Comparison of ENCODE assay signal across 1 cellular context in the genomic region with DNA sequence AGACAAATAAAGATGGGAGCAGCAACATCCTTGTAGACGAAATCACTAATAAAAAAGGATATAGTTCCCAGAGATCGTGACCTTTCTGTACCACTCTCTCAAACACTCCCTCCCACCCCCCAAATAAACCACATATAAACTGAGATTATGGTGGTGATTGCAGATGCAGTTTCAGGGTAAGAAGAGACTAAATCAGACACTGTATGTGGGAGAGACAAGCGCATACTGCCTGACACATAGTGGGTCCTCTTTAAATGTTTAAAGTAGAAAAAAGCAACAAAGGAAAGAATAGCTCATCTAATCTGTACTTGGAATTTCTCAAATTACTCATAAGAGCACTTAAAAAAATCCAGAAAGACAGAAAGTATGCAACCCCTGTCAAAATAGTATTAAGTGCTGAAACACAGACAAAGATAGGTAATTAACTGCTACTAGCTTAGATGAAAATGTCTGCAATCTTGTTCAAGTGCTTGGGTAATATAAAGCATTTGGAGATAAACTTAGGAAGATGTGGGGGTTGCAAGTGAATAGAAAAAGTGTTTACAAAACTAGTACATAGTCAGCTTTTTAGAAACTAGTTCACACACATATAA.
TF ChIP-seq lines count a peak whose summit lies in the region.

No MANE protein-coding gene starts in this region.

TF ChIP-seq in HepG2, 621 proteins besides CTCF, POLR2A, EP300 and RAD21 (continued from another document):
- TF ChIP-seq, protein P1, sequence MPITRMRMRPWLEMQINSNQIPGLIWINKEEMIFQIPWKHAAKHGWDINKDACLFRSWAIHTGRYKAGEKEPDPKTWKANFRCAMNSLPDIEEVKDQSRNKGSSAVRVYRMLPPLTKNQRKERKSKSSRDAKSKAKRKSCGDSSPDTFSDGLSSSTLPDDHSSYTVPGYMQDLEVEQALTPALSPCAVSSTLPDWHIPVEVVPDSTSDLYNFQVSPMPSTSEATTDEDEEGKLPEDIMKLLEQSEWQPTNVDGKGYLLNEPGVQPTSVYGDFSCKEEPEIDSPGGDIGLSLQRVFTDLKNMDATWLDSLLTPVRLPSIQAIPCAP (CRISPR knock-in tag; IDR thresholded peaks at IDR 0.05; ENCODE audit: low read depth), result no peak
- TF ChIP-seq ZBTB7A (CRISPR knock-in tag; IDR thresholded peaks at IDR 0.05) (no peak), RARG (CRISPR knock-in tag; IDR thresholded peaks at IDR 0.05; ENCODE audit: low read depth) (no peak), THYN1 (CRISPR knock-in tag; IDR thresholded peaks at IDR 0.05; ENCODE audit: borderline replicate concordance, low read depth) (no peak), ZNF10 (CRISPR knock-in tag; IDR thresholded peaks at IDR 0.05; ENCODE audit: borderline replicate concordance, low read depth) (no peak), DR1 (CRISPR knock-in tag; IDR thresholded peaks at IDR 0.05) (no peak), SRSF1 (optimal IDR thresholded peaks at IDR 0.05; ENCODE audit: low read depth, low read length) (no peak), ZNF160 (CRISPR knock-in tag; IDR thresholded peaks at IDR 0.05) (no peak), AGO1 (IDR thresholded peaks at IDR 0.05; ENCODE audit: low read depth, low read length, poor library complexity, severe bottlenecking) (no peak), TOPORS (CRISPR knock-in tag; IDR thresholded peaks at IDR 0.05) (no peak), RAD51 (IDR thresholded peaks at IDR 0.05; ENCODE audit: borderline replicate concordance) (no peak), RELA (CRISPR knock-in tag; IDR thresholded peaks at IDR 0.05) (no peak)
- TF ChIP-seq, protein P2, sequence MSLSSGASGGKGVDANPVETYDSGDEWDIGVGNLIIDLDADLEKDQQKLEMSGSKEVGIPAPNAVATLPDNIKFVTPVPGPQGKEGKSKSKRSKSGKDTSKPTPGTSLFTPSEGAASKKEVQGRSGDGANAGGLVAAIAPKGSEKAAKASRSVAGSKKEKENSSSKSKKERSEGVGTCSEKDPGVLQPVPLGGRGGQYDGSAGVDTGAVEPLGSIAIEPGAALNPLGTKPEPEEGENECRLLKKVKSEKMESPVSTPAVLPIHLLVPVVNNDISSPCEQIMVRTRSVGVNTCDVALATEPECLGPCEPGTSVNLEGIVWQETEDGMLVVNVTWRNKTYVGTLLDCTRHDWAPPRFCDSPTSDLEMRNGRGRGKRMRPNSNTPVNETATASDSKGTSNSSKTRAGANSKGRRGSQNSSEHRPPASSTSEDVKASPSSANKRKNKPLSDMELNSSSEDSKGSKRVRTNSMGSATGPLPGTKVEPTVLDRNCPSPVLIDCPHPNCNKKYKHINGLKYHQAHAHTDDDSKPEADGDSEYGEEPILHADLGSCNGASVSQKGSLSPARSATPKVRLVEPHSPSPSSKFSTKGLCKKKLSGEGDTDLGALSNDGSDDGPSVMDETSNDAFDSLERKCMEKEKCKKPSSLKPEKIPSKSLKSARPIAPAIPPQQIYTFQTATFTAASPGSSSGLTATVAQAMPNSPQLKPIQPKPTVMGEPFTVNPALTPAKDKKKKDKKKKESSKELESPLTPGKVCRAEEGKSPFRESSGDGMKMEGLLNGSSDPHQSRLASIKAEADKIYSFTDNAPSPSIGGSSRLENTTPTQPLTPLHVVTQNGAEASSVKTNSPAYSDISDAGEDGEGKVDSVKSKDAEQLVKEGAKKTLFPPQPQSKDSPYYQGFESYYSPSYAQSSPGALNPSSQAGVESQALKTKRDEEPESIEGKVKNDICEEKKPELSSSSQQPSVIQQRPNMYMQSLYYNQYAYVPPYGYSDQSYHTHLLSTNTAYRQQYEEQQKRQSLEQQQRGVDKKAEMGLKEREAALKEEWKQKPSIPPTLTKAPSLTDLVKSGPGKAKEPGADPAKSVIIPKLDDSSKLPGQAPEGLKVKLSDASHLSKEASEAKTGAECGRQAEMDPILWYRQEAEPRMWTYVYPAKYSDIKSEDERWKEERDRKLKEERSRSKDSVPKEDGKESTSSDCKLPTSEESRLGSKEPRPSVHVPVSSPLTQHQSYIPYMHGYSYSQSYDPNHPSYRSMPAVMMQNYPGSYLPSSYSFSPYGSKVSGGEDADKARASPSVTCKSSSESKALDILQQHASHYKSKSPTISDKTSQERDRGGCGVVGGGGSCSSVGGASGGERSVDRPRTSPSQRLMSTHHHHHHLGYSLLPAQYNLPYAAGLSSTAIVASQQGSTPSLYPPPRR (CRISPR knock-in tag; IDR thresholded peaks at IDR 0.05; ENCODE audit: borderline replicate concordance), result no peak
- TF ChIP-seq, protein P3, sequence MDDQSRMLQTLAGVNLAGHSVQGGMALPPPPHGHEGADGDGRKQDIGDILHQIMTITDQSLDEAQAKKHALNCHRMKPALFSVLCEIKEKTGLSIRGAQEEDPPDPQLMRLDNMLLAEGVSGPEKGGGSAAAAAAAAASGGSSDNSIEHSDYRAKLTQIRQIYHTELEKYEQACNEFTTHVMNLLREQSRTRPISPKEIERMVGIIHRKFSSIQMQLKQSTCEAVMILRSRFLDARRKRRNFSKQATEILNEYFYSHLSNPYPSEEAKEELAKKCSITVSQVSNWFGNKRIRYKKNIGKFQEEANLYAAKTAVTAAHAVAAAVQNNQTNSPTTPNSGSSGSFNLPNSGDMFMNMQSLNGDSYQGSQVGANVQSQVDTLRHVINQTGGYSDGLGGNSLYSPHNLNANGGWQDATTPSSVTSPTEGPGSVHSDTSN (CRISPR knock-in tag; IDR thresholded peaks at IDR 0.05; ENCODE audit: borderline replicate concordance), result no peak
- TF ChIP-seq, protein P4, sequence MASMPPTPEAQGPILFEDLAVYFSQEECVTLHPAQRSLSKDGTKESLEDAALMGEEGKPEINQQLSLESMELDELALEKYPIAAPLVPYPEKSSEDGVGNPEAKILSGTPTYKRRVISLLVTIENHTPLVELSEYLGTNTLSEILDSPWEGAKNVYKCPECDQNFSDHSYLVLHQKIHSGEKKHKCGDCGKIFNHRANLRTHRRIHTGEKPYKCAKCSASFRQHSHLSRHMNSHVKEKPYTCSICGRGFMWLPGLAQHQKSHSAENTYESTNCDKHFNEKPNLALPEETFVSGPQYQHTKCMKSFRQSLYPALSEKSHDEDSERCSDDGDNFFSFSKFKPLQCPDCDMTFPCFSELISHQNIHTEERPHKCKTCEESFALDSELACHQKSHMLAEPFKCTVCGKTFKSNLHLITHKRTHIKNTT (CRISPR knock-in tag; IDR thresholded peaks at IDR 0.05), result no peak
- TF ChIP-seq, protein P5, sequence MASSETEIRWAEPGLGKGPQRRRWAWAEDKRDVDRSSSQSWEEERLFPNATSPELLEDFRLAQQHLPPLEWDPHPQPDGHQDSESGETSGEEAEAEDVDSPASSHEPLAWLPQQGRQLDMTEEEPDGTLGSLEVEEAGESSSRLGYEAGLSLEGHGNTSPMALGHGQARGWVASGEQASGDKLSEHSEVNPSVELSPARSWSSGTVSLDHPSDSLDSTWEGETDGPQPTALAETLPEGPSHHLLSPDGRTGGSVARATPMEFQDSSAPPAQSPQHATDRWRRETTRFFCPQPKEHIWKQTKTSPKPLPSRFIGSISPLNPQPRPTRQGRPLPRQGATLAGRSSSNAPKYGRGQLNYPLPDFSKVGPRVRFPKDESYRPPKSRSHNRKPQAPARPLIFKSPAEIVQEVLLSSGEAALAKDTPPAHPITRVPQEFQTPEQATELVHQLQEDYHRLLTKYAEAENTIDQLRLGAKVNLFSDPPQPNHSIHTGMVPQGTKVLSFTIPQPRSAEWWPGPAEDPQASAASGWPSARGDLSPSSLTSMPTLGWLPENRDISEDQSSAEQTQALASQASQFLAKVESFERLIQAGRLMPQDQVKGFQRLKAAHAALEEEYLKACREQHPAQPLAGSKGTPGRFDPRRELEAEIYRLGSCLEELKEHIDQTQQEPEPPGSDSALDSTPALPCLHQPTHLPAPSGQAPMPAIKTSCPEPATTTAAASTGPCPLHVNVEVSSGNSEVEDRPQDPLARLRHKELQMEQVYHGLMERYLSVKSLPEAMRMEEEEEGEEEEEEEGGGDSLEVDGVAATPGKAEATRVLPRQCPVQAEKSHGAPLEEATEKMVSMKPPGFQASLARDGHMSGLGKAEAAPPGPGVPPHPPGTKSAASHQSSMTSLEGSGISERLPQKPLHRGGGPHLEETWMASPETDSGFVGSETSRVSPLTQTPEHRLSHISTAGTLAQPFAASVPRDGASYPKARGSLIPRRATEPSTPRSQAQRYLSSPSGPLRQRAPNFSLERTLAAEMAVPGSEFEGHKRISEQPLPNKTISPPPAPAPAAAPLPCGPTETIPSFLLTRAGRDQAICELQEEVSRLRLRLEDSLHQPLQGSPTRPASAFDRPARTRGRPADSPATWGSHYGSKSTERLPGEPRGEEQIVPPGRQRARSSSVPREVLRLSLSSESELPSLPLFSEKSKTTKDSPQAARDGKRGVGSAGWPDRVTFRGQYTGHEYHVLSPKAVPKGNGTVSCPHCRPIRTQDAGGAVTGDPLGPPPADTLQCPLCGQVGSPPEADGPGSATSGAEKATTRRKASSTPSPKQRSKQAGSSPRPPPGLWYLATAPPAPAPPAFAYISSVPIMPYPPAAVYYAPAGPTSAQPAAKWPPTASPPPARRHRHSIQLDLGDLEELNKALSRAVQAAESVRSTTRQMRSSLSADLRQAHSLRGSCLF (CRISPR knock-in tag; IDR thresholded peaks at IDR 0.05; ENCODE audit: borderline replicate concordance), result no peak
- TF ChIP-seq, protein P6, sequence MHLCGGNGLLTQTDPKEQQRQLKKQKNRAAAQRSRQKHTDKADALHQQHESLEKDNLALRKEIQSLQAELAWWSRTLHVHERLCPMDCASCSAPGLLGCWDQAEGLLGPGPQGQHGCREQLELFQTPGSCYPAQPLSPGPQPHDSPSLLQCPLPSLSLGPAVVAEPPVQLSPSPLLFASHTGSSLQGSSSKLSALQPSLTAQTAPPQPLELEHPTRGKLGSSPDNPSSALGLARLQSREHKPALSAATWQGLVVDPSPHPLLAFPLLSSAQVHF (CRISPR knock-in tag; IDR thresholded peaks at IDR 0.05), result no peak
- TF ChIP-seq, protein P7, sequence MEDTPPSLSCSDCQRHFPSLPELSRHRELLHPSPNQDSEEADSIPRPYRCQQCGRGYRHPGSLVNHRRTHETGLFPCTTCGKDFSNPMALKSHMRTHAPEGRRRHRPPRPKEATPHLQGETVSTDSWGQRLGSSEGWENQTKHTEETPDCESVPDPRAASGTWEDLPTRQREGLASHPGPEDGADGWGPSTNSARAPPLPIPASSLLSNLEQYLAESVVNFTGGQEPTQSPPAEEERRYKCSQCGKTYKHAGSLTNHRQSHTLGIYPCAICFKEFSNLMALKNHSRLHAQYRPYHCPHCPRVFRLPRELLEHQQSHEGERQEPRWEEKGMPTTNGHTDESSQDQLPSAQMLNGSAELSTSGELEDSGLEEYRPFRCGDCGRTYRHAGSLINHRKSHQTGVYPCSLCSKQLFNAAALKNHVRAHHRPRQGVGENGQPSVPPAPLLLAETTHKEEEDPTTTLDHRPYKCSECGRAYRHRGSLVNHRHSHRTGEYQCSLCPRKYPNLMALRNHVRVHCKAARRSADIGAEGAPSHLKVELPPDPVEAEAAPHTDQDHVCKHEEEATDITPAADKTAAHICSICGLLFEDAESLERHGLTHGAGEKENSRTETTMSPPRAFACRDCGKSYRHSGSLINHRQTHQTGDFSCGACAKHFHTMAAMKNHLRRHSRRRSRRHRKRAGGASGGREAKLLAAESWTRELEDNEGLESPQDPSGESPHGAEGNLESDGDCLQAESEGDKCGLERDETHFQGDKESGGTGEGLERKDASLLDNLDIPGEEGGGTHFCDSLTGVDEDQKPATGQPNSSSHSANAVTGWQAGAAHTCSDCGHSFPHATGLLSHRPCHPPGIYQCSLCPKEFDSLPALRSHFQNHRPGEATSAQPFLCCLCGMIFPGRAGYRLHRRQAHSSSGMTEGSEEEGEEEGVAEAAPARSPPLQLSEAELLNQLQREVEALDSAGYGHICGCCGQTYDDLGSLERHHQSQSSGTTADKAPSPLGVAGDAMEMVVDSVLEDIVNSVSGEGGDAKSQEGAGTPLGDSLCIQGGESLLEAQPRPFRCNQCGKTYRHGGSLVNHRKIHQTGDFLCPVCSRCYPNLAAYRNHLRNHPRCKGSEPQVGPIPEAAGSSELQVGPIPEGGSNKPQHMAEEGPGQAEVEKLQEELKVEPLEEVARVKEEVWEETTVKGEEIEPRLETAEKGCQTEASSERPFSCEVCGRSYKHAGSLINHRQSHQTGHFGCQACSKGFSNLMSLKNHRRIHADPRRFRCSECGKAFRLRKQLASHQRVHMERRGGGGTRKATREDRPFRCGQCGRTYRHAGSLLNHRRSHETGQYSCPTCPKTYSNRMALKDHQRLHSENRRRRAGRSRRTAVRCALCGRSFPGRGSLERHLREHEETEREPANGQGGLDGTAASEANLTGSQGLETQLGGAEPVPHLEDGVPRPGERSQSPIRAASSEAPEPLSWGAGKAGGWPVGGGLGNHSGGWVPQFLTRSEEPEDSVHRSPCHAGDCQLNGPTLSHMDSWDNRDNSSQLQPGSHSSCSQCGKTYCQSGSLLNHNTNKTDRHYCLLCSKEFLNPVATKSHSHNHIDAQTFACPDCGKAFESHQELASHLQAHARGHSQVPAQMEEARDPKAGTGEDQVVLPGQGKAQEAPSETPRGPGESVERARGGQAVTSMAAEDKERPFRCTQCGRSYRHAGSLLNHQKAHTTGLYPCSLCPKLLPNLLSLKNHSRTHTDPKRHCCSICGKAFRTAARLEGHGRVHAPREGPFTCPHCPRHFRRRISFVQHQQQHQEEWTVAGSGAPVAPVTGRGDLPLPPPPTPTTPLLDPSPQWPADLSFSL (CRISPR knock-in tag; IDR thresholded peaks at IDR 0.05), result no peak
